Comparison of ENCODE assay signal across 1 cellular context in the genomic region with DNA sequence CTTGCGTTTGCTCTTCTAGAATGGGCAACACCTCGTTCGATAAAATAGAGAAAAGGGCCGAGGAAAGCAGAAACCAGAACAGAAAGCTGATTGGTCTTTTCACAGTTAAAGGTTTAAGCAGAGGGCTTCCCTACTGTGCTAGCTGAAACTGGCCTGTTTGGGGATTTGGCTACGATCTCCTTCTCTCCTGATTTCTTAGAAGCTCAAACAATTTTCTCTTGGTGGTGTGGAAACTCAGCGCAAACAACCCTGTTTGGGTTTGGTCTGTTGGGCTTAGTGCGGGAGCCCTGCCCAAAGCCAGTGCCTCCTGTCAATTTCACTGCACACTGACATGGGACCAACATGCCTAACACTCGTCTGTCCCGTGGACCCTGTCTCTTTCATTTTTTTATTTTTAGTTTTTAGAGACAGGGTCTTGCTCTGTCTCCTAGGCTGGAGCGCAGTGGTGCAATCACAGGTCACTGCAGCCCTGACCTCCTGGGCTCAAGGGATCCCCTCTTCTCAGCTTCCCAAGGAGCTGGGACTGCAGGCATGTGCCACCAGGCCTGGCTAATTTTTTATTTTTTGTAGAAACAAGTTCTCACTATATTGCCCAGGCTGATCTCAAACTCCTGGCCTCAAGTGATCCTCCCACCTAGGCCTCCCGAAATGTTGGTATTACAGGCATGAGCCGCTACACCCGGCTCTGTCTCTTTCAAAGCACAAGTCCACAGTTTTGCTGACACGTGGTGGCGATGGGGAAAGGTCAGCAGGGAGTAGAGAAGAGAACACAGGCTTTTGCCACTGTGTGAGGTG.
TF ChIP-seq lines count a peak whose summit lies in the region.

No MANE protein-coding gene starts in this region.

TF ChIP-seq in HepG2, 621 proteins besides CTCF, POLR2A, EP300 and RAD21 (continued from another document and continues in another):
- TF ChIP-seq, protein P1, sequence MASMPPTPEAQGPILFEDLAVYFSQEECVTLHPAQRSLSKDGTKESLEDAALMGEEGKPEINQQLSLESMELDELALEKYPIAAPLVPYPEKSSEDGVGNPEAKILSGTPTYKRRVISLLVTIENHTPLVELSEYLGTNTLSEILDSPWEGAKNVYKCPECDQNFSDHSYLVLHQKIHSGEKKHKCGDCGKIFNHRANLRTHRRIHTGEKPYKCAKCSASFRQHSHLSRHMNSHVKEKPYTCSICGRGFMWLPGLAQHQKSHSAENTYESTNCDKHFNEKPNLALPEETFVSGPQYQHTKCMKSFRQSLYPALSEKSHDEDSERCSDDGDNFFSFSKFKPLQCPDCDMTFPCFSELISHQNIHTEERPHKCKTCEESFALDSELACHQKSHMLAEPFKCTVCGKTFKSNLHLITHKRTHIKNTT (CRISPR knock-in tag; IDR thresholded peaks at IDR 0.05), result no peak
- TF ChIP-seq ZNF607 (CRISPR knock-in tag; IDR thresholded peaks at IDR 0.05; ENCODE audit: borderline replicate concordance), result peak; percentile 68; the same call in 1 of the 2 replicates
- TF ChIP-seq, protein P2, sequence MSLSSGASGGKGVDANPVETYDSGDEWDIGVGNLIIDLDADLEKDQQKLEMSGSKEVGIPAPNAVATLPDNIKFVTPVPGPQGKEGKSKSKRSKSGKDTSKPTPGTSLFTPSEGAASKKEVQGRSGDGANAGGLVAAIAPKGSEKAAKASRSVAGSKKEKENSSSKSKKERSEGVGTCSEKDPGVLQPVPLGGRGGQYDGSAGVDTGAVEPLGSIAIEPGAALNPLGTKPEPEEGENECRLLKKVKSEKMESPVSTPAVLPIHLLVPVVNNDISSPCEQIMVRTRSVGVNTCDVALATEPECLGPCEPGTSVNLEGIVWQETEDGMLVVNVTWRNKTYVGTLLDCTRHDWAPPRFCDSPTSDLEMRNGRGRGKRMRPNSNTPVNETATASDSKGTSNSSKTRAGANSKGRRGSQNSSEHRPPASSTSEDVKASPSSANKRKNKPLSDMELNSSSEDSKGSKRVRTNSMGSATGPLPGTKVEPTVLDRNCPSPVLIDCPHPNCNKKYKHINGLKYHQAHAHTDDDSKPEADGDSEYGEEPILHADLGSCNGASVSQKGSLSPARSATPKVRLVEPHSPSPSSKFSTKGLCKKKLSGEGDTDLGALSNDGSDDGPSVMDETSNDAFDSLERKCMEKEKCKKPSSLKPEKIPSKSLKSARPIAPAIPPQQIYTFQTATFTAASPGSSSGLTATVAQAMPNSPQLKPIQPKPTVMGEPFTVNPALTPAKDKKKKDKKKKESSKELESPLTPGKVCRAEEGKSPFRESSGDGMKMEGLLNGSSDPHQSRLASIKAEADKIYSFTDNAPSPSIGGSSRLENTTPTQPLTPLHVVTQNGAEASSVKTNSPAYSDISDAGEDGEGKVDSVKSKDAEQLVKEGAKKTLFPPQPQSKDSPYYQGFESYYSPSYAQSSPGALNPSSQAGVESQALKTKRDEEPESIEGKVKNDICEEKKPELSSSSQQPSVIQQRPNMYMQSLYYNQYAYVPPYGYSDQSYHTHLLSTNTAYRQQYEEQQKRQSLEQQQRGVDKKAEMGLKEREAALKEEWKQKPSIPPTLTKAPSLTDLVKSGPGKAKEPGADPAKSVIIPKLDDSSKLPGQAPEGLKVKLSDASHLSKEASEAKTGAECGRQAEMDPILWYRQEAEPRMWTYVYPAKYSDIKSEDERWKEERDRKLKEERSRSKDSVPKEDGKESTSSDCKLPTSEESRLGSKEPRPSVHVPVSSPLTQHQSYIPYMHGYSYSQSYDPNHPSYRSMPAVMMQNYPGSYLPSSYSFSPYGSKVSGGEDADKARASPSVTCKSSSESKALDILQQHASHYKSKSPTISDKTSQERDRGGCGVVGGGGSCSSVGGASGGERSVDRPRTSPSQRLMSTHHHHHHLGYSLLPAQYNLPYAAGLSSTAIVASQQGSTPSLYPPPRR (CRISPR knock-in tag; IDR thresholded peaks at IDR 0.05; ENCODE audit: borderline replicate concordance), result 0 out of 2 replicates have a peak, but pooled peaks have one; percentile 4
- no peak for TF ChIP-seq ZMAT3 (CRISPR knock-in tag; conservative IDR thresholded peaks at IDR 0.05)
- no peak for TF ChIP-seq MIER3 (CRISPR knock-in tag; IDR thresholded peaks at IDR 0.05; ENCODE audit: borderline replicate concordance)
- TF ChIP-seq ZNF672 (CRISPR knock-in tag; IDR thresholded peaks at IDR 0.05), result no peak
- 0 out of 2 replicates have a peak, but pooled peaks have one; percentile 54 for TF ChIP-seq ZFP37 (CRISPR knock-in tag; IDR thresholded peaks at IDR 0.05; ENCODE audit: borderline replicate concordance)
- TF ChIP-seq SMARCC2 (IDR thresholded peaks at IDR 0.05), result no peak
- TF ChIP-seq ZNF788 (CRISPR knock-in tag; IDR thresholded peaks at IDR 0.05; ENCODE audit: borderline replicate concordance), result peak; percentile 40; the same call in 1 of the 2 replicates
- TF ChIP-seq, protein P3, sequence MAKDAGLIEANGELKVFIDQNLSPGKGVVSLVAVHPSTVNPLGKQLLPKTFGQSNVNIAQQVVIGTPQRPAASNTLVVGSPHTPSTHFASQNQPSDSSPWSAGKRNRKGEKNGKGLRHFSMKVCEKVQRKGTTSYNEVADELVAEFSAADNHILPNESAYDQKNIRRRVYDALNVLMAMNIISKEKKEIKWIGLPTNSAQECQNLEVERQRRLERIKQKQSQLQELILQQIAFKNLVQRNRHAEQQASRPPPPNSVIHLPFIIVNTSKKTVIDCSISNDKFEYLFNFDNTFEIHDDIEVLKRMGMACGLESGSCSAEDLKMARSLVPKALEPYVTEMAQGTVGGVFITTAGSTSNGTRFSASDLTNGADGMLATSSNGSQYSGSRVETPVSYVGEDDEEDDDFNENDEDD (CRISPR knock-in tag; IDR thresholded peaks at IDR 0.05; ENCODE audit: borderline replicate concordance), result peak; percentile 65; the same call in 1 of the 2 replicates
- peak; percentile 66; the same call in 1 of the 2 replicates for TF ChIP-seq ZNF558 (CRISPR knock-in tag; IDR thresholded peaks at IDR 0.05; ENCODE audit: borderline replicate concordance)
- no peak for TF ChIP-seq ETV6 (CRISPR knock-in tag; conservative IDR thresholded peaks at IDR 0.05)
- no peak for TF ChIP-seq RAD51 (IDR thresholded peaks at IDR 0.05; ENCODE audit: borderline replicate concordance)
- peak; percentile 66; the same call in 1 of the 2 replicates for TF ChIP-seq ZNF83 (CRISPR knock-in tag; IDR thresholded peaks at IDR 0.05; ENCODE audit: borderline replicate concordance)
- TF ChIP-seq, protein P4, sequence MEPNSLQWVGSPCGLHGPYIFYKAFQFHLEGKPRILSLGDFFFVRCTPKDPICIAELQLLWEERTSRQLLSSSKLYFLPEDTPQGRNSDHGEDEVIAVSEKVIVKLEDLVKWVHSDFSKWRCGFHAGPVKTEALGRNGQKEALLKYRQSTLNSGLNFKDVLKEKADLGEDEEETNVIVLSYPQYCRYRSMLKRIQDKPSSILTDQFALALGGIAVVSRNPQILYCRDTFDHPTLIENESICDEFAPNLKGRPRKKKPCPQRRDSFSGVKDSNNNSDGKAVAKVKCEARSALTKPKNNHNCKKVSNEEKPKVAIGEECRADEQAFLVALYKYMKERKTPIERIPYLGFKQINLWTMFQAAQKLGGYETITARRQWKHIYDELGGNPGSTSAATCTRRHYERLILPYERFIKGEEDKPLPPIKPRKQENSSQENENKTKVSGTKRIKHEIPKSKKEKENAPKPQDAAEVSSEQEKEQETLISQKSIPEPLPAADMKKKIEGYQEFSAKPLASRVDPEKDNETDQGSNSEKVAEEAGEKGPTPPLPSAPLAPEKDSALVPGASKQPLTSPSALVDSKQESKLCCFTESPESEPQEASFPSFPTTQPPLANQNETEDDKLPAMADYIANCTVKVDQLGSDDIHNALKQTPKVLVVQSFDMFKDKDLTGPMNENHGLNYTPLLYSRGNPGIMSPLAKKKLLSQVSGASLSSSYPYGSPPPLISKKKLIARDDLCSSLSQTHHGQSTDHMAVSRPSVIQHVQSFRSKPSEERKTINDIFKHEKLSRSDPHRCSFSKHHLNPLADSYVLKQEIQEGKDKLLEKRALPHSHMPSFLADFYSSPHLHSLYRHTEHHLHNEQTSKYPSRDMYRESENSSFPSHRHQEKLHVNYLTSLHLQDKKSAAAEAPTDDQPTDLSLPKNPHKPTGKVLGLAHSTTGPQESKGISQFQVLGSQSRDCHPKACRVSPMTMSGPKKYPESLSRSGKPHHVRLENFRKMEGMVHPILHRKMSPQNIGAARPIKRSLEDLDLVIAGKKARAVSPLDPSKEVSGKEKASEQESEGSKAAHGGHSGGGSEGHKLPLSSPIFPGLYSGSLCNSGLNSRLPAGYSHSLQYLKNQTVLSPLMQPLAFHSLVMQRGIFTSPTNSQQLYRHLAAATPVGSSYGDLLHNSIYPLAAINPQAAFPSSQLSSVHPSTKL (CRISPR knock-in tag; IDR thresholded peaks at IDR 0.05), result peak; percentile 37; the same call in 1 of the 2 replicates
- TF ChIP-seq, protein P5, sequence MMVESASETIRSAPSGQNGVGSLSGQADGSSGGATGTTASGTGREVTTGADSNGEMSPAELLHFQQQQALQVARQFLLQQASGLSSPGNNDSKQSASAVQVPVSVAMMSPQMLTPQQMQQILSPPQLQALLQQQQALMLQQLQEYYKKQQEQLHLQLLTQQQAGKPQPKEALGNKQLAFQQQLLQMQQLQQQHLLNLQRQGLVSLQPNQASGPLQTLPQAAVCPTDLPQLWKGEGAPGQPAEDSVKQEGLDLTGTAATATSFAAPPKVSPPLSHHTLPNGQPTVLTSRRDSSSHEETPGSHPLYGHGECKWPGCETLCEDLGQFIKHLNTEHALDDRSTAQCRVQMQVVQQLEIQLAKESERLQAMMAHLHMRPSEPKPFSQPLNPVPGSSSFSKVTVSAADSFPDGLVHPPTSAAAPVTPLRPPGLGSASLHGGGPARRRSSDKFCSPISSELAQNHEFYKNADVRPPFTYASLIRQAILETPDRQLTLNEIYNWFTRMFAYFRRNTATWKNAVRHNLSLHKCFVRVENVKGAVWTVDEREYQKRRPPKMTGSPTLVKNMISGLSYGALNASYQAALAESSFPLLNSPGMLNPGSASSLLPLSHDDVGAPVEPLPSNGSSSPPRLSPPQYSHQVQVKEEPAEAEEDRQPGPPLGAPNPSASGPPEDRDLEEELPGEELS (CRISPR knock-in tag; IDR thresholded peaks at IDR 0.05), result no peak
- peak; percentile 1 for TF ChIP-seq ZNF781 (CRISPR knock-in tag; IDR thresholded peaks at IDR 0.05; ENCODE audit: borderline replicate concordance, not compliant biosample characterization)
- no peak for TF ChIP-seq SUZ12 (IDR thresholded peaks at IDR 0.05; ENCODE audit: low read depth, low read length)
- no peak for TF ChIP-seq ZNF766 (CRISPR knock-in tag; IDR thresholded peaks at IDR 0.05; ENCODE audit: borderline replicate concordance)
- TF ChIP-seq MXI1 (IDR thresholded peaks at IDR 0.05; ENCODE audit: borderline replicate concordance, low read depth, low read length), result no peak
- TF ChIP-seq, protein P6, sequence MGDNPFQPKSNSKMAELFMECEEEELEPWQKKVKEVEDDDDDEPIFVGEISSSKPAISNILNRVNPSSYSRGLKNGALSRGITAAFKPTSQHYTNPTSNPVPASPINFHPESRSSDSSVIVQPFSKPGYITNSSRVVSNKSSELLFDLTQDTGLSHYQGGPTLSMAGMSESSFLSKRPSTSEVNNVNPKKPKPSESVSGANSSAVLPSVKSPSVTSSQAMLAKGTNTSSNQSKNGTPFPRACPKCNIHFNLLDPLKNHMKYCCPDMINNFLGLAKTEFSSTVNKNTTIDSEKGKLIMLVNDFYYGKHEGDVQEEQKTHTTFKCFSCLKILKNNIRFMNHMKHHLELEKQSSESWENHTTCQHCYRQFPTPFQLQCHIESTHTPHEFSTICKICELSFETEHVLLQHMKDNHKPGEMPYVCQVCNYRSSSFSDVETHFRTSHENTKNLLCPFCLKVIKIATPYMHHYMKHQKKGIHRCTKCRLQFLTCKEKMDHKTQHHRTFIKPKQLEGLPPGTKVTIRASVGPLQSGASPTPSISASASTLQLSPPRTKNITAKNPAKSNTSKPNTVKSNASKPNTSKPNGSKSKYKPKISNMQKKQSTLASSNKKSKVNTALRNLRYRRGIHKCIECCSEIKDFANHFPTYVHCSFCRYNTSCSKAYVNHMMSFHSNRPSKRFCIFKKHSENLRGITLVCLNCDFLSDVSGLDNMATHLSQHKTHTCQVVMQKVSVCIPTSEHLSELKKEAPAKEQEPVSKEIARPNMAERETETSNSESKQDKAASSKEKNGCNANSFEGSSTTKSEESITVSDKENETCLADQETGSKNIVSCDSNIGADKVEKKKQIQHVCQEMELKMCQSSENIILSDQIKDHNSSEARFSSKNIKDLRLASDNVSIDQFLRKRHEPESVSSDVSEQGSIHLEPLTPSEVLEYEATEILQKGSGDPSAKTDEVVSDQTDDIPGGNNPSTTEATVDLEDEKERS (CRISPR knock-in tag; IDR thresholded peaks at IDR 0.05), result no peak
- TF ChIP-seq KLF16 (CRISPR knock-in tag; IDR thresholded peaks at IDR 0.05), result peak in 1 of 2 experiments; percentile 49; a peak in 1 of 4 replicates
- TF ChIP-seq MAFG (CRISPR knock-in tag; IDR thresholded peaks at IDR 0.05), result no peak
- TF ChIP-seq, protein P7, sequence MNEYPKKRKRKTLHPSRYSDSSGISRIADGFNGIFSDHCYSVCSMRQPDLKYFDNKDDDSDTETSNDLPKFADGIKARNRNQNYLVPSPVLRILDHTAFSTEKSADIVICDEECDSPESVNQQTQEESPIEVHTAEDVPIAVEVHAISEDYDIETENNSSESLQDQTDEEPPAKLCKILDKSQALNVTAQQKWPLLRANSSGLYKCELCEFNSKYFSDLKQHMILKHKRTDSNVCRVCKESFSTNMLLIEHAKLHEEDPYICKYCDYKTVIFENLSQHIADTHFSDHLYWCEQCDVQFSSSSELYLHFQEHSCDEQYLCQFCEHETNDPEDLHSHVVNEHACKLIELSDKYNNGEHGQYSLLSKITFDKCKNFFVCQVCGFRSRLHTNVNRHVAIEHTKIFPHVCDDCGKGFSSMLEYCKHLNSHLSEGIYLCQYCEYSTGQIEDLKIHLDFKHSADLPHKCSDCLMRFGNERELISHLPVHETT (CRISPR knock-in tag; conservative IDR thresholded peaks at IDR 0.05), result 0 out of 2 replicates have a peak, but pooled peaks have one; percentile 40
- TF ChIP-seq SNRNP70 (IDR thresholded peaks at IDR 0.05; ENCODE audit: low read depth, low read length), result no peak
- peak; percentile 28; the same call in 1 of the 2 replicates for TF ChIP-seq YEATS4 (CRISPR knock-in tag; IDR thresholded peaks at IDR 0.05; ENCODE audit: borderline replicate concordance)
- no peak for TF ChIP-seq BORCS8-MEF2B (CRISPR knock-in tag; IDR thresholded peaks at IDR 0.05)
- TF ChIP-seq ZNF670 (CRISPR knock-in tag; IDR thresholded peaks at IDR 0.05; ENCODE audit: borderline replicate concordance), result no peak
- TF ChIP-seq LCORL (IDR thresholded peaks at IDR 0.05), result no peak
- no peak; the same call in 1 of the 2 replicates for TF ChIP-seq LCORL (CRISPR knock-in tag; IDR thresholded peaks at IDR 0.05)
- TF ChIP-seq, protein P8, sequence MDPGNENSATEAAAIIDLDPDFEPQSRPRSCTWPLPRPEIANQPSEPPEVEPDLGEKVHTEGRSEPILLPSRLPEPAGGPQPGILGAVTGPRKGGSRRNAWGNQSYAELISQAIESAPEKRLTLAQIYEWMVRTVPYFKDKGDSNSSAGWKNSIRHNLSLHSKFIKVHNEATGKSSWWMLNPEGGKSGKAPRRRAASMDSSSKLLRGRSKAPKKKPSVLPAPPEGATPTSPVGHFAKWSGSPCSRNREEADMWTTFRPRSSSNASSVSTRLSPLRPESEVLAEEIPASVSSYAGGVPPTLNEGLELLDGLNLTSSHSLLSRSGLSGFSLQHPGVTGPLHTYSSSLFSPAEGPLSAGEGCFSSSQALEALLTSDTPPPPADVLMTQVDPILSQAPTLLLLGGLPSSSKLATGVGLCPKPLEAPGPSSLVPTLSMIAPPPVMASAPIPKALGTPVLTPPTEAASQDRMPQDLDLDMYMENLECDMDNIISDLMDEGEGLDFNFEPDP (CRISPR knock-in tag; conservative IDR thresholded peaks at IDR 0.05), result no peak
